In the genomic region with DNA sequence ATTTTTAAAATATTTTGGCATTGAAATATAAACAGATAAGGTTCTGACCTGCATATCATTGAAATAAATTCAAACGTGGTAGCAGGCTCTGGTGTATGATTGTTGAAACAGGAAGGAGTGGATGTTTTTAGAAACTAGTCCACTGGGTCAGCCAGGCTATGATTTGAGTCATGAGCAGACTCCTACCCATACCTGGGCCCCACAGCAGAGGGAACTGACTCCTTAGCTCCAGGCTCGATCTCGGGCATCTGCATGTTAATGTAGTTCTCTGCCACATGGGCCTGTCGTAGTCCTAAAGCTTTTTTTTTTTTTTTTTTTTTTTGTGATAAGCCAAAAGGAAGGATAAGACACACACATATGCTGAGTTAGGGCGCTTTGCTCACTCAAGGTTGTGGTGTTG, we compare ENCODE assay signal across 10 cellular contexts. TPM values are rescaled to one million over a fixed set of nuclear protein-coding genes. Genes with fewer than 3 reads are reported as not detected.
A peak's percentile ranks its signal among the peaks of the same experiment; 100 is the strongest.
DNase-seq lines count a peak whose midpoint lies in the region; ATAC-seq, FAIRE-seq and TF ChIP-seq lines count a peak whose summit lies in the region.
"Had no signal": no experiment of that assay in that cellular context is flagged by ENCODE, and none has a peak within 500 bp of the region (broad histone marks: within the 10 kb centered on the region; RNA-seq: fewer than 3 reads in every experiment).

No MANE protein-coding gene starts in this region.

- H3K4me3 Mint-ChIP-seq in T-cell, result no peak overlapping the region

- intact Hi-C loops in endothelial cell of umbilical vein (cut with micrococcal nuclease), result no loop called here

- peak; percentile 35 for FAIRE-seq in endothelial cell of umbilical vein (lab: Jason Lieb, UNC)

- DNase-seq in GM13977 (ENCODE audit: low spot score), result peak; percentile 30
- DNase-seq in endothelial cell of umbilical vein (ENCODE audit: low read depth, low spot score), result no peak
- no peak for DNase-seq in activated CD4-positive, CD25-positive, alpha-beta regulatory T cell (lab: John Stamatoyannopoulos, UW)
- no peak for DNase-seq in T-cell
- DNase-seq in ACHN, result no peak
- DNase-seq in NCI-H146 treated with DMSO at 0.1 percent for 48 hours (lab: John Stamatoyannopoulos, UW; ENCODE audit: unreplicated experiment), result no peak
- DNase-seq: amygdala, NCI-H345 had no signal

- H3K4me1 Mint-ChIP-seq in T-cell, result peaks cover 3 to 23% (median 5%) of the 10 kb centered on the region in 3 donors

- TF ChIP-seq POLR2A in endothelial cell of umbilical vein (IDR thresholded peaks at IDR 0.05; ENCODE audit: low read depth, low read length), result no peak

- no peak overlapping the region for H3K4me3 ChIP-seq in endothelial cell of umbilical vein (replicated peaks in 1 of 3; ENCODE audit: insufficient read depth in 1 of 3, low read depth in 1 of 3, low read length in 3 of 3)

- dilution Hi-C loops in endothelial cell of umbilical vein (cut with MboI; ENCODE audit: extremely low pct_ligation_motif_present, low sequenced_read_pairs), result no loop called here

- H3K27me3 ChIP-seq in endothelial cell of umbilical vein (ENCODE audit: control insufficient read depth in 2 of 2, insufficient read depth in 2 of 2, low read length in 2 of 2), result no peaks in the 10 kb centered on the region

- no peak overlapping the region for H3K9ac ChIP-seq in endothelial cell of umbilical vein (replicated peaks; ENCODE audit: extremely low read depth, insufficient read depth, low read length)

- peaks cover 0 to 2% of the 10 kb centered on the region in 2 experiments for H3K36me3 ChIP-seq in endothelial cell of umbilical vein (ENCODE audit: control insufficient read depth in 2 of 2, extremely low read depth in 1 of 2, insufficient read depth in 2 of 2, low read length in 2 of 2)

- no peaks in the 10 kb centered on the region for H3K79me2 ChIP-seq in endothelial cell of umbilical vein (ENCODE audit: control insufficient read depth, insufficient read depth, low read length)

- H3K4me1 ChIP-seq in endothelial cell of umbilical vein (ENCODE audit: control insufficient read depth, extremely low read depth, insufficient read depth, low read length), result no peaks in the 10 kb centered on the region

- H4K20me1 ChIP-seq in endothelial cell of umbilical vein (replicated peaks; ENCODE audit: control insufficient read depth, extremely low read depth, insufficient read depth, low read length), result no peaks in the 10 kb centered on the region

- in situ Hi-C loops in GM13977 (cut with MboI; ENCODE audit: low pct_unique_long_range_greater_than_20kb, low sequenced_read_pairs, unreplicated experiment), result loop anchor here (25.0 kb wide), 1 partner anchor 276 kb away; a partner anchor contains a TSS
- in situ Hi-C loops in ACHN (cut with HindIII; ENCODE audit: low pct_ligation_motif_present, low pct_unique_long_range_greater_than_20kb, low sequenced_read_pairs), result no loop called here

- BruUV-seq in endothelial cell of umbilical vein (replicated peaks; lab: Mats Ljungman, UMichigan), result no TSS peak

- no peak overlapping the region for H3K4me2 ChIP-seq in endothelial cell of umbilical vein (ENCODE audit: insufficient read depth, low read length)

- no peak overlapping the region for H2AFZ ChIP-seq in endothelial cell of umbilical vein (ENCODE audit: low read depth, low read length)

- H3K9me3 Mint-ChIP-seq in T-cell, result no peaks in the 10 kb centered on the region

- TF ChIP-seq CTCF in GM13977 (IDR thresholded peaks at IDR 0.05; ENCODE audit: extremely low read depth, insufficient read depth, missing control alignments) (no peak), endothelial cell of umbilical vein (IDR thresholded peaks at IDR 0.05; ENCODE audit: extremely low read depth in 1 of 2, insufficient read depth in 1 of 2, low read depth in 1 of 2, low read length in 2 of 2) (no peak)

- CTCF ChIA-PET in endothelial cell of umbilical vein (lab: Charles Lee) (interaction anchor here (1.3 kb wide), 1 partner anchor 9 kb away, joined by 3 read pairs; no protein-coding TSS in a partner anchor), T-cell (lab: Charles Lee) (interaction anchor here (0.6 kb wide), 3 partner anchors 73 to 1381 kb away, joined by 4 to 6 read pairs (median 4); no protein-coding TSS in a partner anchor)

- ATAC-seq in GM21390 (IDR thresholded peaks at IDR 0.05; ENCODE audit: unreplicated experiment) (peak; percentile 53), HG03460 (IDR thresholded peaks at IDR 0.05; ENCODE audit: unreplicated experiment) (peak; percentile 66), T-cell (replicated peaks in 1 of 4) (no peak)

- no peaks in the 10 kb centered on the region for H3K9me3 ChIP-seq in endothelial cell of umbilical vein (replicated peaks; ENCODE audit: control insufficient read depth, insufficient read depth, low read length)

- no peak overlapping the region for H3K27ac ChIP-seq in endothelial cell of umbilical vein (ENCODE audit: insufficient read depth, low read depth, low read length)

- H3K27ac Mint-ChIP-seq in T-cell, result no peak overlapping the region

- POLR2A ChIA-PET in endothelial cell of umbilical vein (lab: Charles Lee), result no interaction called here
- POLR2A ChIA-PET in T-cell (lab: Charles Lee), result interaction anchor here in 1 of 2 donors (0.6 kb wide), 3 partner anchors 25 to 957 kb away, joined by 3 to 4 read pairs (median 3); a partner anchor contains a TSS

- peaks cover 0 to 7% of the 10 kb centered on the region in 2 donors for H3K27me3 Mint-ChIP-seq in T-cell

- no peaks in the 10 kb centered on the region for H3K9me1 ChIP-seq in endothelial cell of umbilical vein (replicated peaks; ENCODE audit: control insufficient read depth, extremely low read depth, insufficient read depth, low read length)

- peaks cover 35% of the 10 kb centered on the region for H3K36me3 Mint-ChIP-seq in T-cell

TF ChIP-seq in endothelial cell of umbilical vein, 7 proteins besides CTCF, POLR2A, EP300 and RAD21:
- TF ChIP-seq, protein P1, sequence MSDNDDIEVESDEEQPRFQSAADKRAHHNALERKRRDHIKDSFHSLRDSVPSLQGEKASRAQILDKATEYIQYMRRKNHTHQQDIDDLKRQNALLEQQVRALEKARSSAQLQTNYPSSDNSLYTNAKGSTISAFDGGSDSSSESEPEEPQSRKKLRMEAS (IDR thresholded peaks at IDR 0.05; ENCODE audit: insufficient read depth, insufficient read length), result no peak
- TF ChIP-seq FOS (IDR thresholded peaks at IDR 0.05; ENCODE audit: borderline replicate concordance, insufficient read depth, low read length) (no peak), POLR2AphosphoS5 (IDR thresholded peaks at IDR 0.05; ENCODE audit: insufficient read depth, low read depth, low read length) (no peak), EZH2 (IDR thresholded peaks at IDR 0.05; ENCODE audit: borderline replicate concordance, low read depth, low read length, severe bottlenecking) (no peak), MYC (IDR thresholded peaks at IDR 0.05; ENCODE audit: low read depth, low read length) (no peak), JUN (IDR thresholded peaks at IDR 0.05; ENCODE audit: borderline replicate concordance, insufficient read depth, insufficient read length, low read depth) (no peak), GATA2 (IDR thresholded peaks at IDR 0.05; ENCODE audit: insufficient read depth, insufficient read length, low read depth, low read length) (no peak)

RNA-seq across cellular contexts. Expression of a gene that starts 27.1 kb away (rescaled TPM):
- total RNA-seq in endothelial cell of umbilical vein (12.0 and 14.4 TPM in 2 replicates), T-cell (10 to 100 TPM; 78.8 to 96.8 (median 89.3) TPM)
- polyA plus RNA-seq in endothelial cell of umbilical vein, result 3.2 and 4.7 TPM in 2 replicates
- 4.2 and 4.4 TPM in 2 replicates for polyA plus RNA-seq in endothelial cell of umbilical vein (2011; cell fraction: cytosol; rRNA removed)
- 34.1 and 36.4 TPM in 2 replicates for polyA plus RNA-seq in endothelial cell of umbilical vein (2011; cell fraction: nucleus; rRNA removed)
- polyA plus RNA-seq in endothelial cell of umbilical vein (2012), result 9.7 and 9.8 TPM in 2 replicates
- 5.0 and 5.9 TPM in 2 replicates for polyA minus RNA-seq in endothelial cell of umbilical vein
- polyA minus RNA-seq in endothelial cell of umbilical vein (2011; cell fraction: cytosol; rRNA and poly(A)+ RNA removed), result 12.8 TPM
- polyA minus RNA-seq in endothelial cell of umbilical vein (2011; cell fraction: nucleus; rRNA and poly(A)+ RNA removed), result 14.5 and 15.2 TPM in 2 replicates

RNA-seq across cellular contexts. Expression of a gene that starts 27.2 kb away (rescaled TPM):
- total RNA-seq in endothelial cell of umbilical vein (13.0 and 14.1 TPM in 2 replicates), T-cell (10 to 100 TPM; 24.8 to 32.9 (median 29.7) TPM)
- polyA plus RNA-seq in endothelial cell of umbilical vein, result 5.8 and 6.6 TPM in 2 replicates
- polyA plus RNA-seq in endothelial cell of umbilical vein (2011; cell fraction: cytosol; rRNA removed), result 4.6 and 5.4 TPM in 2 replicates
- polyA plus RNA-seq in endothelial cell of umbilical vein (2011; cell fraction: nucleus; rRNA removed), result 8.5 and 11.6 TPM in 2 replicates
- 10.0 and 10.1 TPM in 2 replicates for polyA plus RNA-seq in endothelial cell of umbilical vein (2012)
- 7.2 and 12.2 TPM in 2 replicates for polyA minus RNA-seq in endothelial cell of umbilical vein
- 11.9 TPM for polyA minus RNA-seq in endothelial cell of umbilical vein (2011; cell fraction: cytosol; rRNA and poly(A)+ RNA removed)
- 8.2 and 12.5 TPM in 2 replicates for polyA minus RNA-seq in endothelial cell of umbilical vein (2011; cell fraction: nucleus; rRNA and poly(A)+ RNA removed)

RNA-seq across cellular contexts. Expression of a gene that starts 55.3 kb away (rescaled TPM):
- not detected in 2 replicates for total RNA-seq in endothelial cell of umbilical vein
- polyA plus RNA-seq in endothelial cell of umbilical vein, result 0.16 and 0.30 TPM in 2 replicates
- 0.04 TPM in 1 of 2 replicates, not detected in the other for polyA plus RNA-seq in endothelial cell of umbilical vein (2011; cell fraction: cytosol; rRNA removed)
- polyA plus RNA-seq in endothelial cell of umbilical vein (2011; cell fraction: nucleus; rRNA removed), result not detected in 2 replicates
- polyA plus RNA-seq in endothelial cell of umbilical vein (2012), result 0.15 and 0.28 TPM in 2 replicates
- polyA minus RNA-seq in endothelial cell of umbilical vein, result 1.4 TPM in 1 of 2 replicates, not detected in the other
- polyA minus RNA-seq in endothelial cell of umbilical vein (2011; cell fraction: cytosol; rRNA and poly(A)+ RNA removed), result not detected
- 0.19 TPM in 1 of 2 replicates, not detected in the other for polyA minus RNA-seq in endothelial cell of umbilical vein (2011; cell fraction: nucleus; rRNA and poly(A)+ RNA removed)
- under 1 TPM in 2 of 5 donors, not detected in 3; 0.09 to 0.35 TPM for total RNA-seq in T-cell

Comparison
In these comparisons a context has a peak if more than half of its experiments do, and no peak if none do; other contexts are left out.
1. ATAC-seq: peak in GM21390 (single experiment) and HG03460 (single experiment); none in T-cell (0 of 4).